Comparison of ENCODE assay signal across 12 cellular contexts in the genomic region with DNA sequence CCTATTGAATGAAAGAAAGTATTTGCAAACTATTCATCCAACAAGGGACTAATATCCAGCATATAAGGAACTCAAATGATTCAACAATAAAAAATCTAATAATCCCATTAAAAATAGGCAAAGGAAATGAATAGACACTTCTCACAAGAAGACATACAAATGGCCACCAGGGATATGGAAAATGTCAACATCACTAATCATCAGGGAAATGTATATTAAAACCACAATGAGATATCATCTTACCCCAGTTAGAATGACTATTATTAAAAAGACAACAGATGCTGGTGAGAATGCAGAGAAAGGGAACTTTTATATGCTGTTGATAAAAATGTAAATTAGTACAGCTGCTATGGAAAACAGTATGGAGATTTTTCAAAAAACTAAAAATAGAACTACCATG.
DNase-seq lines count a peak whose midpoint lies in the region; ATAC-seq, FAIRE-seq and TF ChIP-seq lines count a peak whose summit lies in the region.
"Had no signal": no experiment of that assay in that cellular context is flagged by ENCODE, and none has a peak within 500 bp of the region (broad histone marks: within the 10 kb centered on the region; RNA-seq: fewer than 3 reads in every experiment).

No MANE protein-coding gene starts in this region.

- no peaks in the 10 kb centered on the region for H3K9me2 ChIP-seq in Karpas-422 (replicated peaks; ENCODE audit: insufficient read depth, low read length)

- ATAC-seq in A549 (no peak), SK-N-SH treated with all-trans-retinoic acid at 6 μM for 48 hours (peak; percentile 90), HG03159 (IDR thresholded peaks at IDR 0.05; ENCODE audit: unreplicated experiment) (no peak)
- ATAC-seq: CD8-positive, alpha-beta T cell had no signal

- TF ChIP-seq POLR2A in A549 (IDR thresholded peaks at IDR 0.05; ENCODE audit: low read length) = no peak

- H3K4me1 ChIP-seq in A549 = no peaks in the 10 kb centered on the region
- H3K4me1 ChIP-seq in Karpas-422 (ENCODE audit: low read length) = peaks cover 61% of the 10 kb centered on the region

- no peak overlapping the region for H2AFZ ChIP-seq in Karpas-422 (ENCODE audit: low read length)
- H2AFZ ChIP-seq: GM23248 had no signal

- TF ChIP-seq CTCF in A549 (IDR thresholded peaks at IDR 0.05) = no peak

- no peak for TF ChIP-seq RAD21 in A549 (conservative IDR thresholded peaks at IDR 0.05 in 1 of 2, IDR thresholded peaks at IDR 0.05 in 1 of 2)

- H3K9me3 ChIP-seq in A549 = no peaks in the 10 kb centered on the region
- no peaks in the 10 kb centered on the region for H3K9me3 ChIP-seq in Karpas-422 (ENCODE audit: low read length)

- FAIRE-seq in A549 (lab: Jason Lieb, UNC) = peak; percentile 36
- FAIRE-seq: A204.1 had no signal

- H3K27me3 ChIP-seq in Karpas-422 (ENCODE audit: low read length) = no peaks in the 10 kb centered on the region

- H3K4me3 ChIP-seq in A549 = no peak overlapping the region
- H3K4me3 ChIP-seq in Karpas-422 (ENCODE audit: low read length) = no peak overlapping the region
- H3K4me3 ChIP-seq: GM23248 had no signal

- no peak for TF ChIP-seq EP300 in A549 (IDR thresholded peaks at IDR 0.05)

- DNase-seq in A549 (ENCODE audit: low read depth in 1 of 2, low spot score in 1 of 2) = no peak
- no peak for DNase-seq in Karpas-422
- peak; percentile 94 for DNase-seq in NCI-H526 treated with DMSO at 0.1 percent for 48 hours (lab: John Stamatoyannopoulos, UW)
- no peak for DNase-seq in activated CD8-positive, alpha-beta memory T cell treated with anti-CD3 and anti-CD28 coated beads, Interleukin-2, amount 50 U/mL, for 48 hours
- no peak for DNase-seq in inferior parietal cortex (ENCODE audit: extremely low spot score)
- DNase-seq: CD8-positive, alpha-beta T cell; COR-L47; GM23248; H7 had no signal

- H4K20me1 ChIP-seq in Karpas-422 (ENCODE audit: insufficient read depth, low read depth, low read length) = no peaks in the 10 kb centered on the region

- no peak overlapping the region for H3K9ac ChIP-seq in Karpas-422 (ENCODE audit: low read length)
- H3K9ac ChIP-seq: GM23248 had no signal

- no peaks in the 10 kb centered on the region for H3K36me3 ChIP-seq in Karpas-422 (ENCODE audit: insufficient read depth, low read length)

- H3K27ac ChIP-seq in A549 (no peak overlapping the region), Karpas-422 (ENCODE audit: low read length) (peak overlapping the region; percentile 47)
- H3K27ac ChIP-seq: GM23248 had no signal

- H3K4me2 ChIP-seq in A549 (no peak overlapping the region), Karpas-422 (ENCODE audit: low read depth, low read length, poor library complexity, severe bottlenecking) (peak overlapping the region; percentile 27)

- CTCF ChIA-PET in A549 (lab: Yijun Ruan, JAX) = no interaction called here

- POLR2A ChIA-PET in A549 (lab: Yijun Ruan, JAX) = no interaction called here

- no peaks in the 10 kb centered on the region for H3K79me2 ChIP-seq in Karpas-422 (ENCODE audit: low read length)

TF ChIP-seq in A549, 52 proteins besides CTCF, POLR2A, EP300 and RAD21:
- TF ChIP-seq SREBF2 (IDR thresholded peaks at IDR 0.05) = no peak

TF ChIP-seq in SK-N-SH treated with all-trans-retinoic acid at 6 μM for 48 hours, 23 proteins besides CTCF, POLR2A, EP300 and RAD21:
- TF ChIP-seq, protein P1, sequence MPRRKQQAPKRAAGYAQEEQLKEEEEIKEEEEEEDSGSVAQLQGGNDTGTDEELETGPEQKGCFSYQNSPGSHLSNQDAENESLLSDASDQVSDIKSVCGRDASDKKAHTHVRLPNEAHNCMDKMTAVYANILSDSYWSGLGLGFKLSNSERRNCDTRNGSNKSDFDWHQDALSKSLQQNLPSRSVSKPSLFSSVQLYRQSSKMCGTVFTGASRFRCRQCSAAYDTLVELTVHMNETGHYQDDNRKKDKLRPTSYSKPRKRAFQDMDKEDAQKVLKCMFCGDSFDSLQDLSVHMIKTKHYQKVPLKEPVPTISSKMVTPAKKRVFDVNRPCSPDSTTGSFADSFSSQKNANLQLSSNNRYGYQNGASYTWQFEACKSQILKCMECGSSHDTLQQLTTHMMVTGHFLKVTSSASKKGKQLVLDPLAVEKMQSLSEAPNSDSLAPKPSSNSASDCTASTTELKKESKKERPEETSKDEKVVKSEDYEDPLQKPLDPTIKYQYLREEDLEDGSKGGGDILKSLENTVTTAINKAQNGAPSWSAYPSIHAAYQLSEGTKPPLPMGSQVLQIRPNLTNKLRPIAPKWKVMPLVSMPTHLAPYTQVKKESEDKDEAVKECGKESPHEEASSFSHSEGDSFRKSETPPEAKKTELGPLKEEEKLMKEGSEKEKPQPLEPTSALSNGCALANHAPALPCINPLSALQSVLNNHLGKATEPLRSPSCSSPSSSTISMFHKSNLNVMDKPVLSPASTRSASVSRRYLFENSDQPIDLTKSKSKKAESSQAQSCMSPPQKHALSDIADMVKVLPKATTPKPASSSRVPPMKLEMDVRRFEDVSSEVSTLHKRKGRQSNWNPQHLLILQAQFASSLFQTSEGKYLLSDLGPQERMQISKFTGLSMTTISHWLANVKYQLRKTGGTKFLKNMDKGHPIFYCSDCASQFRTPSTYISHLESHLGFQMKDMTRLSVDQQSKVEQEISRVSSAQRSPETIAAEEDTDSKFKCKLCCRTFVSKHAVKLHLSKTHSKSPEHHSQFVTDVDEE (CRISPR knock-in tag; IDR thresholded peaks at IDR 0.05) = no peak
- TF ChIP-seq, protein P2, sequence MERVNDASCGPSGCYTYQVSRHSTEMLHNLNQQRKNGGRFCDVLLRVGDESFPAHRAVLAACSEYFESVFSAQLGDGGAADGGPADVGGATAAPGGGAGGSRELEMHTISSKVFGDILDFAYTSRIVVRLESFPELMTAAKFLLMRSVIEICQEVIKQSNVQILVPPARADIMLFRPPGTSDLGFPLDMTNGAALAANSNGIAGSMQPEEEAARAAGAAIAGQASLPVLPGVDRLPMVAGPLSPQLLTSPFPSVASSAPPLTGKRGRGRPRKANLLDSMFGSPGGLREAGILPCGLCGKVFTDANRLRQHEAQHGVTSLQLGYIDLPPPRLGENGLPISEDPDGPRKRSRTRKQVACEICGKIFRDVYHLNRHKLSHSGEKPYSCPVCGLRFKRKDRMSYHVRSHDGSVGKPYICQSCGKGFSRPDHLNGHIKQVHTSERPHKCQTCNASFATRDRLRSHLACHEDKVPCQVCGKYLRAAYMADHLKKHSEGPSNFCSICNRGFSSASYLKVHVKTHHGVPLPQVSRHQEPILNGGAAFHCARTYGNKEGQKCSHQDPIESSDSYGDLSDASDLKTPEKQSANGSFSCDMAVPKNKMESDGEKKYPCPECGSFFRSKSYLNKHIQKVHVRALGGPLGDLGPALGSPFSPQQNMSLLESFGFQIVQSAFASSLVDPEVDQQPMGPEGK (CRISPR knock-in tag; IDR thresholded peaks at IDR 0.05; ENCODE audit: borderline replicate concordance) = no peak
- TF ChIP-seq BACH2 (CRISPR knock-in tag; IDR thresholded peaks at IDR 0.05; ENCODE audit: borderline replicate concordance) = no peak
- no peak for TF ChIP-seq RARB (CRISPR knock-in tag; IDR thresholded peaks at IDR 0.05)
- no peak for TF ChIP-seq ZFP30 (CRISPR knock-in tag; IDR thresholded peaks at IDR 0.05)
- no peak for TF ChIP-seq ZNF565 (CRISPR knock-in tag; conservative IDR thresholded peaks at IDR 0.05; ENCODE audit: low read depth)
